In genomic region chr11:1220941-1221721, GRCh38 we compare ENCODE assay signal across 23 cellular contexts. TPM values are rescaled to one million over a fixed set of nuclear protein-coding genes. Genes with fewer than 3 reads are reported as not detected.
A peak's percentile ranks its signal among the peaks of the same experiment; 100 is the strongest.
DNase-seq lines count a peak whose midpoint lies in the region; ATAC-seq and TF ChIP-seq lines count a peak whose summit lies in the region.
"Had no signal": no experiment of that assay in that cellular context is flagged by ENCODE, and none has a peak within 500 bp of the region (broad histone marks: within the 10 kb centered on the region; RNA-seq: fewer than 3 reads in every experiment).

No MANE protein-coding gene starts in this region.

- H3K4me3 ChIP-seq in sigmoid colon = no peak overlapping the region
- H3K4me3 ChIP-seq: adrenal gland, esophagus squamous epithelium, skin epidermis, uterus had no signal

- H3K9me3 Mint-ChIP-seq in WTC11 = peaks cover 5% of the 10 kb centered on the region; the same call in 1 of the 2 replicates
- H3K9me3 Mint-ChIP-seq: T-cell had no signal

- H3K9me3 ChIP-seq in sigmoid colon = no peaks in the 10 kb centered on the region
- H3K9me3 ChIP-seq: adrenal gland, esophagus squamous epithelium, uterus had no signal

- TF ChIP-seq CTCF in WTC11 (IDR thresholded peaks at IDR 0.05) (no peak), sigmoid colon (IDR thresholded peaks at IDR 0.05) (no peak)

- intact Hi-C loops in left colon (cut with DNase I, micrococcal nuclease) (no loop called here), sigmoid colon (cut with DNase I) (no loop called here)

- no peaks in the 10 kb centered on the region for H3K4me1 ChIP-seq in sigmoid colon
- H3K4me1 ChIP-seq: adrenal gland, parathyroid adenoma, uterus had no signal

- TF ChIP-seq EP300 in sigmoid colon (IDR thresholded peaks at IDR 0.05) = no peak

- no peak for ATAC-seq in WTC11
- ATAC-seq in left colon = peak; percentile 10
- ATAC-seq in HG03280 (IDR thresholded peaks at IDR 0.05; ENCODE audit: unreplicated experiment) = no peak
- ATAC-seq in HG02678 (IDR thresholded peaks at IDR 0.05; ENCODE audit: unreplicated experiment) = no peak
- ATAC-seq in HG03378 (IDR thresholded peaks at IDR 0.05; ENCODE audit: unreplicated experiment) = no peak
- ATAC-seq: T-cell had no signal

- peaks cover 3% of the 10 kb centered on the region for H3K4me1 Mint-ChIP-seq in WTC11
- H3K4me1 Mint-ChIP-seq: T-cell had no signal

- peaks cover 12% of the 10 kb centered on the region for H3K27me3 Mint-ChIP-seq in WTC11 (ENCODE audit: low read depth)

- H3K27me3 ChIP-seq in sigmoid colon = peaks cover 7 to 76% (median 68%) of the 10 kb centered on the region in 3 donors
- H3K27me3 ChIP-seq: uterus had no signal

- POLR2A ChIA-PET in WTC11 (lab: Charles Lee) = interaction anchor here (0.6 kb wide), 1 partner anchor 300 kb away, joined by 4 read pairs; no protein-coding TSS in a partner anchor

- H3K36me3 ChIP-seq in sigmoid colon = no peaks in the 10 kb centered on the region
- H3K36me3 ChIP-seq: adrenal gland, esophagus squamous epithelium, uterus had no signal

- CTCF ChIA-PET in WTC11 (lab: Charles Lee) = interaction anchor here (1.0 to 1.3 kb wide), 2 partner anchors 18 to 232 kb away, joined by 3 read pairs; no protein-coding TSS in a partner anchor

- WGBS in sigmoid colon, 2 donors = 45 to 61% methylated on average over 28 of the region's 28 CpGs

- H3K36me3 Mint-ChIP-seq in WTC11 = no peaks in the 10 kb centered on the region
- H3K36me3 Mint-ChIP-seq: T-cell had no signal

- no peak for TF ChIP-seq POLR2A in sigmoid colon (IDR thresholded peaks at IDR 0.05)

- DNase-seq in NCI-H748 (lab: John Stamatoyannopoulos, UW; ENCODE audit: unreplicated experiment) (peak; percentile 56), NCI-H748 treated with DMSO at 0.1 percent for 48 hours (lab: John Stamatoyannopoulos, UW) (no peak), WTC11 (ENCODE audit: low spot score) (peak; percentile 7), left colon (peak; percentile 27 to 37), sigmoid colon (peak; percentile 50)
- DNase-seq: activated CD8-positive, alpha-beta memory T cell treated with anti-CD3 and anti-CD28 coated beads, Interleukin-2, amount 50 U/mL, for 48 hours; activated effector memory CD4-positive, alpha-beta T cell treated with Interleukin-2 at 50 U/mL for 16 hours; C1 segment of cervical spinal cord; DMS 273 treated with DMSO at 0.1 percent for 48 hours; esophagus squamous epithelium; NCI-H1694; NCI-H446 treated with DMSO at 0.1 percent for 48 hours; stimulated activated CD4-positive, alpha-beta T cell treated with anti-CD3 and anti-CD28 coated beads, Interleukin-4, amount 100 ng/mL, for 1 hour; T-cell; uterus had no signal

- no peak overlapping the region for H3K4me3 Mint-ChIP-seq in WTC11
- H3K4me3 Mint-ChIP-seq: T-cell had no signal

- H3K27ac ChIP-seq in sigmoid colon = no peak overlapping the region
- H3K27ac ChIP-seq: adrenal gland, parathyroid adenoma, skin epidermis, uterus had no signal

- peak overlapping the region; percentile 30 for H3K27ac Mint-ChIP-seq in WTC11

TF ChIP-seq in WTC11, 78 proteins besides CTCF, POLR2A, EP300 and RAD21:
- TF ChIP-seq FOXJ3 (CRISPR knock-in tag; IDR thresholded peaks at IDR 0.05; ENCODE audit: borderline replicate concordance) = no peak
- no peak for TF ChIP-seq ETV6 (CRISPR knock-in tag; IDR thresholded peaks at IDR 0.05)
- no peak for TF ChIP-seq SMAD4 (CRISPR knock-in tag; IDR thresholded peaks at IDR 0.05)
- TF ChIP-seq JUN (CRISPR knock-in tag; IDR thresholded peaks at IDR 0.05) = no peak
- no peak for TF ChIP-seq TEAD1 (CRISPR knock-in tag; IDR thresholded peaks at IDR 0.05)
- no peak for TF ChIP-seq TCF7 (CRISPR knock-in tag; IDR thresholded peaks at IDR 0.05; ENCODE audit: low read depth)
- no peak for TF ChIP-seq ZBTB43 (CRISPR knock-in tag; IDR thresholded peaks at IDR 0.05)
- no peak for TF ChIP-seq ATF3 (CRISPR knock-in tag; conservative IDR thresholded peaks at IDR 0.05)
- no peak for TF ChIP-seq HMGXB4 (CRISPR knock-in tag; IDR thresholded peaks at IDR 0.05)

RNA-seq across cellular contexts. Expression of gene MUC5B, which starts 1.7 kb away (rescaled TPM):
- total RNA-seq in WTC11 (2021) (0.69 to 1.6 TPM (median 1.6 TPM) in 3 replicates), left colon (100 to 1,000 TPM; 258 to 369 TPM), sigmoid colon (under 1 TPM in 1 of 4 donors, not detected in 3; 0.83 TPM)
- 100 to 1,000 TPM in 1 of 3 donors, 1 to 10 TPM in 2; 1.4 to 131 (median 4.2) TPM for polyA plus RNA-seq in sigmoid colon
- total RNA-seq: MCF 10A, subcutaneous adipose tissue had no signal

Comparison
In these comparisons a context has a peak if more than half of its experiments do, and no peak if none do; other contexts are left out.
1. RNA of gene MUC5B, which starts 1.7 kb away (total RNA-seq): 258 to 369 TPM in left colon; 0.69 to 1.6 TPM in WTC11 and 0.83 TPM in sigmoid colon; every median in the first group is over 100 times any median in the second.